In the genomic region with DNA sequence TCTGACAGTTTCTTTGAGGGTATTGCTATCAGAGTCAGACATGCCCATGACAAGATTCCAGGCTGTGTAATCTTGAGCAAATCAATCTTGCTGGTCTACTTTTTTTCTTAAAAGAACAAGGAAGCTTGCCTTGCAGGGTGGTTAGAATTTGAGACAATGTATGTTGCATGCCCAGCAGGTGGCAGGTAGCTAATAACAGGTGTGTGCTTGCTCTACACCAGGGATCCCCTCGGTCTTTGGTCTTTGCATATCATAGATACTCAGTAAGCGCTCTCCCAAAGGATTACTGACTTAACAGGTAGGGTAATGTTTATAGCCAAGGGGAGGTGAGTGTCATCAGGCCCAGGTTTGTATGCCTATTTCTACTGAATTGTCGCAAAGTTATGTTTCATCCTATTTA, we compare ENCODE assay signal across 1 cellular context.
TF ChIP-seq lines count a peak whose summit lies in the region.

No MANE protein-coding gene starts in this region.

TF ChIP-seq in HCT116, 20 proteins besides CTCF, POLR2A, EP300 and RAD21 (continued from another document):
- TF ChIP-seq FOSL1 (IDR thresholded peaks at IDR 0.05; ENCODE audit: low read depth), result no peak
- TF ChIP-seq MAX (IDR thresholded peaks at IDR 0.05), result no peak
- TF ChIP-seq EZH2 (IDR thresholded peaks at IDR 0.05), result no peak
- TF ChIP-seq CBX3 (IDR thresholded peaks at IDR 0.05; ENCODE audit: low read depth), result no peak
- TF ChIP-seq ZFX (IDR thresholded peaks at IDR 0.05), result no peak
- no peak for TF ChIP-seq CEBPB (IDR thresholded peaks at IDR 0.05; ENCODE audit: low read depth)
